2 cellular contexts compared by ENCODE assay signal in genomic region chr18:45671366-45671765, GRCh38.
TF ChIP-seq lines count a peak whose summit lies in the region.

No MANE protein-coding gene starts in this region.

TF ChIP-seq in IMR-90, 13 proteins besides CTCF, POLR2A, EP300 and RAD21:
- TF ChIP-seq BHLHE40 (IDR thresholded peaks at IDR 0.05; ENCODE audit: low read depth, low read length) (no peak), RCOR1 (IDR thresholded peaks at IDR 0.05; ENCODE audit: insufficient replicate concordance, low read length) (no peak), FOS (IDR thresholded peaks at IDR 0.05; ENCODE audit: low read depth, low read length) (no peak), RFX5 (IDR thresholded peaks at IDR 0.05; ENCODE audit: low read depth, low read length) (no peak), NFE2L2 (IDR thresholded peaks at IDR 0.05; ENCODE audit: low read depth, low read length) (no peak), USF2 (IDR thresholded peaks at IDR 0.05; ENCODE audit: low read depth, low read length) (no peak), MAZ (IDR thresholded peaks at IDR 0.05; ENCODE audit: borderline replicate concordance, low read depth, low read length) (no peak), SMC3 (IDR thresholded peaks at IDR 0.05; ENCODE audit: low read depth, low read length) (no peak), MXI1 (IDR thresholded peaks at IDR 0.05; ENCODE audit: borderline replicate concordance, low read depth, low read length) (no peak), MAFK (IDR thresholded peaks at IDR 0.05; ENCODE audit: low read depth, low read length) (no peak), ELK1 (IDR thresholded peaks at IDR 0.05; ENCODE audit: borderline replicate concordance, low read depth, low read length) (no peak), CHD1 (IDR thresholded peaks at IDR 0.05; ENCODE audit: low read depth, low read length) (no peak), CEBPB (IDR thresholded peaks at IDR 0.05; ENCODE audit: low read depth, low read length) (no peak)

TF ChIP-seq in K562, 482 proteins besides CTCF, POLR2A, EP300 and RAD21:
- no peak for TF ChIP-seq CBFA2T3 (IDR thresholded peaks at IDR 0.05)
- TF ChIP-seq U2AF2 (optimal IDR thresholded peaks at IDR 0.05; ENCODE audit: low read depth, low read length), result no peak
- TF ChIP-seq ZBTB2 (IDR thresholded peaks at IDR 0.05), result no peak
- TF ChIP-seq ZNF253 (CRISPR knock-in tag; conservative IDR thresholded peaks at IDR 0.05), result no peak
- TF ChIP-seq ZKSCAN1 (IDR thresholded peaks at IDR 0.05; ENCODE audit: low read depth, low read length), result no peak
- no peak for TF ChIP-seq SIN3B (IDR thresholded peaks at IDR 0.05; ENCODE audit: low read depth)
- TF ChIP-seq ZMIZ1 (IDR thresholded peaks at IDR 0.05; ENCODE audit: low read depth in 2 of 2, low read length in 2 of 2), result no peak
- no peak for TF ChIP-seq NR2C1 (IDR thresholded peaks at IDR 0.05)
- TF ChIP-seq NR2C1 (tag; IDR thresholded peaks at IDR 0.05), result no peak
- no peak for TF ChIP-seq HINFP (tag; conservative IDR thresholded peaks at IDR 0.05; ENCODE audit: low read depth)
- TF ChIP-seq PHTF2 (CRISPR knock-in tag; IDR thresholded peaks at IDR 0.05), result no peak
- TF ChIP-seq ID3 (CRISPR knock-in tag; IDR thresholded peaks at IDR 0.05), result no peak
- peak; percentile 59; the same call in 1 of the 2 replicates for TF ChIP-seq ID3 (tag; IDR thresholded peaks at IDR 0.05)
- TF ChIP-seq CUX1 (CRISPR knock-in tag; IDR thresholded peaks at IDR 0.05), result 0 out of 2 replicates have a peak, but pooled peaks have one; percentile 10
- no peak for TF ChIP-seq ZHX1 (conservative IDR thresholded peaks at IDR 0.05; ENCODE audit: low read length)
- no peak for TF ChIP-seq RBM34 (IDR thresholded peaks at IDR 0.05; ENCODE audit: borderline replicate concordance, insufficient read depth, low read length)
- TF ChIP-seq E2F1 (CRISPR knock-in tag; IDR thresholded peaks at IDR 0.05), result no peak
